In the genomic region with DNA sequence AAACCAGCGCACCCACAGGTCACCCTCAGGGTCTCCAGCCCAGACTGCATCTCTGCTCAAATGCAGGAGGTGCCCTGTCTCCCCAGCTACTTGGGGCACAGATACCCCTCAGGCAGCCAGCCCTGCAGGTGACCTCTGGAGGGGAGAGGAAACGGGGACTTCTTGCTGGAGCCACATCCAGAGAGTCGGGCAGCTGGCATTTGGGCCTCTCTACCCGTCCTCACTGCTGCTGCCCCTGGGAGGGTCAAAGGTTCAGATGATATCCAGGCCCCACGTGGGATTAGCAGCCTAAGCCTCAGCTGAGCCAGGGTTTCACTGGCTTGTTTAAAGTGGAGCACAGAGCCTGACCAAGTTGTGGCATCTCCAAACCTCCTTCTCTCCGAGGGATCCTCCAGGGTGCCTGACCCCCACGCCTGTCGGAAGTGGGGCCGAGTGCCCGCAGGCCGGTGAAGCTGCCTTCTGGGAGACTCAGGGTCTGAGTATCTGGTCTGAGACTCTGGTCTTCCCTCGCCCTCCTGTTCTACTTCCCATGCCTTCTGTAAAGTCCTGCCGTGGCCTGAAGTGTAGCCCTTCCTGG, we compare ENCODE assay signal across 8 cellular contexts. TPM values are rescaled to one million over a fixed set of nuclear protein-coding genes. Genes with fewer than 3 reads are reported as not detected.
DNase-seq lines count a peak whose midpoint lies in the region; ATAC-seq and TF ChIP-seq lines count a peak whose summit lies in the region.

No MANE protein-coding gene starts in this region.

- intact Hi-C loops in A673 (cut with micrococcal nuclease; ENCODE audit: unreplicated experiment) (loop anchor here (5.0 kb wide), 1 partner anchor 97 kb away; no protein-coding TSS in a partner anchor), MCF 10A (cut with micrococcal nuclease) (loop anchor here (5.0 kb wide), 1 partner anchor 97 kb away; no protein-coding TSS in a partner anchor)

- H3K9me3 ChIP-seq in A673 (ENCODE audit: low read depth, low read length, poor library complexity, severe bottlenecking) (no peaks in the 10 kb centered on the region), HUES48 (ENCODE audit: control insufficient read depth, insufficient read depth, low read length) (no peaks in the 10 kb centered on the region), muscle layer of duodenum (ENCODE audit: control insufficient read depth in 1 of 2, low read length in 2 of 2) (no peaks in the 10 kb centered on the region)

- peak overlapping the region; percentile 89 for H3K4me3 Mint-ChIP-seq in MCF 10A (ENCODE audit: unreplicated experiment)

- no peak overlapping the region for H3K9ac ChIP-seq in HUES48 (ENCODE audit: low read depth, low read length)

- peaks cover 20% of the 10 kb centered on the region for H3K4me1 Mint-ChIP-seq in MCF 10A (ENCODE audit: insufficient read depth, unreplicated experiment)

- CTCF ChIA-PET in A673 (lab: Charles Lee): no interaction called here
- CTCF ChIA-PET in MCF 10A (lab: Yijun Ruan, JAX): interaction anchor here (0.6 kb wide), 1 partner anchor 468 kb away, joined by 3 read pairs; no protein-coding TSS in a partner anchor

- no peak for TF ChIP-seq CTCF in A673 (conservative IDR thresholded peaks at IDR 0.05; ENCODE audit: low read depth, low read length)
- TF ChIP-seq CTCF in MCF 10A (IDR thresholded peaks at IDR 0.05; ENCODE audit: unreplicated experiment): no peak

- H3K4me1 ChIP-seq in A673 (ENCODE audit: insufficient read depth, low read length, poor library complexity, severe bottlenecking): peaks cover 43% of the 10 kb centered on the region
- H3K4me1 ChIP-seq in HUES48 (ENCODE audit: control insufficient read depth, insufficient read depth, low read length): peaks cover 40% of the 10 kb centered on the region
- H3K4me1 ChIP-seq in muscle layer of duodenum (ENCODE audit: control insufficient read depth in 1 of 2, insufficient read depth in 2 of 2, low read length in 2 of 2): peaks cover 0 to 39% of the 10 kb centered on the region in 2 donors

- H3K27me3 ChIP-seq in A673 (replicated peaks; ENCODE audit: insufficient read depth, low read depth, low read length, poor library complexity): no peaks in the 10 kb centered on the region
- peaks cover 18% of the 10 kb centered on the region for H3K27me3 ChIP-seq in HUES48 (ENCODE audit: control insufficient read depth, insufficient read depth, low read length)
- no peaks in the 10 kb centered on the region for H3K27me3 ChIP-seq in muscle layer of duodenum (ENCODE audit: low read depth, low read length)

- POLR2A ChIA-PET in A673 (lab: Charles Lee; ENCODE audit: low non-redundant PET): no interaction called here
- POLR2A ChIA-PET in MCF 10A (lab: Yijun Ruan, JAX): interaction anchor here (1.7 kb wide), 1 partner anchor 65 kb away, joined by 10 read pairs; no protein-coding TSS in a partner anchor

- H3K36me3 ChIP-seq in A673 (ENCODE audit: insufficient read depth, low read length, poor library complexity, severe bottlenecking): no peaks in the 10 kb centered on the region
- no peaks in the 10 kb centered on the region for H3K36me3 ChIP-seq in HUES48 (ENCODE audit: control insufficient read depth, insufficient read depth, low read length)
- no peaks in the 10 kb centered on the region for H3K36me3 ChIP-seq in muscle layer of duodenum (ENCODE audit: control insufficient read depth in 1 of 2, insufficient read depth in 2 of 2, low read length in 2 of 2)

- ATAC-seq in GM21825 (IDR thresholded peaks at IDR 0.05; ENCODE audit: unreplicated experiment) (no peak), GM18907 (IDR thresholded peaks at IDR 0.05; ENCODE audit: unreplicated experiment) (no peak), HG03521 (IDR thresholded peaks at IDR 0.05; ENCODE audit: unreplicated experiment) (no peak), HG02981 (IDR thresholded peaks at IDR 0.05; ENCODE audit: unreplicated experiment) (no peak)

- H3K9me3 Mint-ChIP-seq in MCF 10A (ENCODE audit: unreplicated experiment): no peaks in the 10 kb centered on the region

- DNase-seq in A673 (ENCODE audit: low spot score) (no peak), MCF 10A (ENCODE audit: unreplicated experiment) (no peak)

- BruUV-seq in A673 (replicated peaks; lab: Mats Ljungman, UMichigan) (no TSS peak), MCF 10A (replicated peaks; lab: Mats Ljungman, UMichigan) (no TSS peak)

- H3K27ac ChIP-seq in A673 (ENCODE audit: low read depth, low read length, poor library complexity, severe bottlenecking): peak overlapping the region; percentile 94
- peak overlapping the region; percentile 69 for H3K27ac ChIP-seq in HUES48 (ENCODE audit: low read depth, low read length)
- H3K27ac ChIP-seq in muscle layer of duodenum (ENCODE audit: low read length): peak overlapping the region; percentile 86

- H3K27ac Mint-ChIP-seq in MCF 10A (ENCODE audit: low read depth, unreplicated experiment): no peak overlapping the region

- peaks cover 6% of the 10 kb centered on the region for H3K36me3 Mint-ChIP-seq in MCF 10A (ENCODE audit: insufficient read depth, unreplicated experiment)

- H3K27me3 Mint-ChIP-seq in MCF 10A (ENCODE audit: insufficient read depth, unreplicated experiment): no peaks in the 10 kb centered on the region

- H3K4me3 ChIP-seq in A673 (ENCODE audit: low read depth, low read length, poor library complexity, severe bottlenecking) (peak overlapping the region; percentile 90), HUES48 (ENCODE audit: low read depth, low read length) (no peak overlapping the region), muscle layer of duodenum (ENCODE audit: low read depth in 1 of 2, low read length in 2 of 2) (peak overlapping the region; percentile 75 to 98)

RNA-seq across cellular contexts. Expression of a gene that starts 2.2 kb away (rescaled TPM):
- 22.1 and 24.1 TPM in 2 replicates for total RNA-seq in A673 (2021)
- 9.1 and 12.1 TPM in 2 replicates for total RNA-seq in MCF 10A (2022)

RNA-seq across cellular contexts. Expression of a gene that starts 48.8 kb away (rescaled TPM):
- total RNA-seq in A673 (2021): not detected in 2 replicates
- total RNA-seq in MCF 10A (2022): not detected in 2 replicates
